In genomic region chr12:119988788-119989618, GRCh38 we compare ENCODE assay signal across 8 cellular contexts. TPM values are rescaled to one million over a fixed set of nuclear protein-coding genes. Genes with fewer than 3 reads are reported as not detected.
A peak's percentile ranks its signal among the peaks of the same experiment; 100 is the strongest.
DNase-seq lines count a peak whose midpoint lies in the region; ATAC-seq, FAIRE-seq and TF ChIP-seq lines count a peak whose summit lies in the region.

TSS of gene BICDL1 (plus strand) at chr12:119989236. CDS start at chr12:119989869, 633 bp downstream.

- H3K27me3 ChIP-seq in endodermal cell (ENCODE audit: control insufficient read depth, insufficient read depth, low read length, poor library complexity, severe bottlenecking) (peaks cover 47% of the 10 kb centered on the region), mononuclear cell (ENCODE audit: insufficient read depth, low read length) (peaks cover 32% of the 10 kb centered on the region)

- peak within 1 kb of the TSS; percentile 80 for H3K27ac Mint-ChIP-seq in activated CD8-positive, alpha-beta memory T cell treated with anti-CD3 and anti-CD28 coated beads, Interleukin-2, amount 10 ng/mL, durations not matched to agents 7 days and 5 days
- H3K27ac Mint-ChIP-seq in endodermal cell = peak within 1 kb of the TSS; percentile 89

- H3K4me1 ChIP-seq in endodermal cell (ENCODE audit: control insufficient read depth, insufficient read depth, low read length) = peaks cover 10% of the 10 kb centered on the region
- peaks cover 20% of the 10 kb centered on the region for H3K4me1 ChIP-seq in mononuclear cell (ENCODE audit: insufficient read depth, low read length)

- peak; percentile 98 for DNase-seq in COR-L47 (lab: John Stamatoyannopoulos, UW)
- DNase-seq in HTR-8/SVneo (ENCODE audit: insufficient read length, low spot score) = peak; percentile 64
- DNase-seq in NOMO-1 treated with dmso at 0.1 percent for 144 hours (lab: John Stamatoyannopoulos, UW; ENCODE audit: unreplicated experiment) = peak; percentile 70
- peak; percentile 98 for DNase-seq in activated CD8-positive, alpha-beta memory T cell treated with anti-CD3 and anti-CD28 coated beads, Interleukin-2, amount 10 ng/mL, durations not matched to agents 7 days and 5 days
- peak; percentile 99 for DNase-seq in endodermal cell
- peak; percentile 94 for DNase-seq in stimulated activated CD8-positive, alpha-beta memory T cell treated with anti-CD3 and anti-CD28 coated beads, Interleukin-4, amount 100 ng/mL, for 24 hours (ENCODE audit: low read depth)

- H3K9me3 Mint-ChIP-seq in activated CD8-positive, alpha-beta memory T cell treated with anti-CD3 and anti-CD28 coated beads, Interleukin-2, amount 10 ng/mL, durations not matched to agents 7 days and 5 days (ENCODE audit: low read depth) = no peaks in the 10 kb centered on the region
- H3K9me3 Mint-ChIP-seq in endodermal cell = no peaks in the 10 kb centered on the region

- peaks cover 11% of the 10 kb centered on the region for H3K36me3 Mint-ChIP-seq in activated CD8-positive, alpha-beta memory T cell treated with anti-CD3 and anti-CD28 coated beads, Interleukin-2, amount 10 ng/mL, durations not matched to agents 7 days and 5 days
- H3K36me3 Mint-ChIP-seq in endodermal cell (ENCODE audit: low read depth) = peaks cover 10% of the 10 kb centered on the region

- TF ChIP-seq CTCF in endodermal cell (conservative IDR thresholded peaks at IDR 0.05) = no peak

- ATAC-seq in GM21381 (IDR thresholded peaks at IDR 0.05; ENCODE audit: unreplicated experiment) = peak; percentile 81
- ATAC-seq in activated CD8-positive, alpha-beta memory T cell treated with anti-CD3 and anti-CD28 coated beads, Interleukin-2, amount 10 ng/mL, durations not matched to agents 7 days and 5 days = peak; percentile 85

- H3K27me3 Mint-ChIP-seq in activated CD8-positive, alpha-beta memory T cell treated with anti-CD3 and anti-CD28 coated beads, Interleukin-2, amount 10 ng/mL, durations not matched to agents 7 days and 5 days = peaks cover 13% of the 10 kb centered on the region
- peaks cover 32% of the 10 kb centered on the region for H3K27me3 Mint-ChIP-seq in endodermal cell (ENCODE audit: insufficient read depth)

- H3K4me1 Mint-ChIP-seq in activated CD8-positive, alpha-beta memory T cell treated with anti-CD3 and anti-CD28 coated beads, Interleukin-2, amount 10 ng/mL, durations not matched to agents 7 days and 5 days = peaks cover 30% of the 10 kb centered on the region
- H3K4me1 Mint-ChIP-seq in endodermal cell = peaks cover 12% of the 10 kb centered on the region

- no peak within 1 kb of the TSS for H3K9ac ChIP-seq in endodermal cell (ENCODE audit: extremely low read depth, low read length, poor library complexity, severe bottlenecking)

- no peaks in the 10 kb centered on the region for H3K36me3 ChIP-seq in endodermal cell (ENCODE audit: control insufficient read depth, insufficient read depth, low read length)

- H3K4me3 Mint-ChIP-seq in activated CD8-positive, alpha-beta memory T cell treated with anti-CD3 and anti-CD28 coated beads, Interleukin-2, amount 10 ng/mL, durations not matched to agents 7 days and 5 days = peak within 1 kb of the TSS; percentile 83
- H3K4me3 Mint-ChIP-seq in endodermal cell = peak within 1 kb of the TSS; percentile 63

- H3K9me3 ChIP-seq in endodermal cell (ENCODE audit: control insufficient read depth, low read length) (no peaks in the 10 kb centered on the region), mononuclear cell (ENCODE audit: low read depth, low read length) (no peaks in the 10 kb centered on the region)

- no peak within 1 kb of the TSS for H3K27ac ChIP-seq in endodermal cell (ENCODE audit: low read depth, low read length)

- H3K4me3 ChIP-seq in endodermal cell (ENCODE audit: low read length) (peak within 1 kb of the TSS; percentile 80), mononuclear cell (ENCODE audit: low read length) (peak within 1 kb of the TSS; percentile 53)

- CTCF ChIA-PET in activated CD8-positive, alpha-beta memory T cell treated with anti-CD3 and anti-CD28 coated beads, Interleukin-2, amount 10 ng/mL, durations not matched to agents 7 days and 5 days (lab: Charles Lee) = interaction anchor here (0.8 to 3.9 kb wide), 14 partner anchors 10 to 128 kb away, joined by 3 to 36 read pairs (median 4); partner anchors contain the start of gene RAB35

- WGBS in endodermal cell (ENCODE audit: insufficient coverage in 1 of 2, insufficient read length in 1 of 2), 2 experiments = 0 to 2% methylated on average over 25 to 111 of the region's 111 CpGs

- FAIRE-seq in HTR-8/SVneo (lab: Jason Lieb, UNC) = peak; percentile 55

RNA-seq across cellular contexts. Expression of gene BICDL1, which starts in this region (rescaled TPM):
- 10 to 100 TPM; 59.8 to 62.9 TPM for total RNA-seq in activated CD8-positive, alpha-beta memory T cell treated with anti-CD3 and anti-CD28 coated beads, Interleukin-2, amount 10 ng/mL, durations not matched to agents 7 days and 5 days
- total RNA-seq in endodermal cell (10 to 100 TPM; 14.5 to 22.3 TPM), mononuclear cell (60.9 TPM)
- 6.8 TPM for polyA plus RNA-seq in endodermal cell (2013, experiment 1 of 2)
- 5.6 TPM for polyA plus RNA-seq in endodermal cell (2013, experiment 2 of 2)
